20 cellular contexts compared by ENCODE assay signal in the genomic region with DNA sequence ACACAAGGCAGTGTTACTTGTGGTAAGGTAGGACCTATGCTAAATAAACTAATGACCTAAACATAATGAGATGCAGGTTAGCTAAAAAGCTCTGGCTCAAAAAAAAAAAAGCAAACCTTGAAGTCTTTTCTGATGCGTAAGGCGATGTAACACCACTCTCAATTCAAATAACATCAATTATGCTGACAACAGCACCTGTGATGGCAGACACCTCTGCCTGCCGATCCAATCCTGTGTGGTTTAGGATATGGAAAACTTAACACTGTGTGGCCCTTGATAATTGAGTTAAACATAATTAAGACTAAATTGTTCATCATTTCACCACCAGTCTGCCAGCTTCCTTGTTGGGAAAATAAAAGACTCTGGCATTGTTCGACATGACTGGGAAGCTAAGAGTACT.
"Had no signal": no experiment of that assay in that cellular context is flagged by ENCODE, and none has a peak within 500 bp of the region (broad histone marks: within the 10 kb centered on the region; RNA-seq: fewer than 3 reads in every experiment).

No MANE protein-coding gene starts in this region.

- H3K4me3 ChIP-seq: cardiac muscle cell had no signal

- FAIRE-seq: RCC 7860 had no signal

- ATAC-seq: activated T-cell treated with anti-CD3 and anti-CD28 coated beads, Interleukin-2, amount 50 U/mL, for 72 hours; PC-3 had no signal

- H3K27me3 ChIP-seq: brain microvascular endothelial cell, cardiac muscle cell had no signal

- H3K27ac ChIP-seq: brain microvascular endothelial cell, cardiac muscle cell had no signal

- DNase-seq: activated CD4-positive, alpha-beta memory T cell treated with anti-CD3 and anti-CD28 coated beads for 36 hours; activated CD4-positive, alpha-beta T cell treated with anti-CD3 and anti-CD28 coated beads, Interleukin-2, amount 10 ng/mL, durations not matched to agents 7 days and 5 days; activated CD4-positive, CD25-positive, alpha-beta regulatory T cell; activated CD8-positive, alpha-beta memory T cell treated with anti-CD3 and anti-CD28 coated beads for 24 hours; activated gamma-delta T cell treated with Interleukin-2 at 50 U/mL for 16 hours; activated naive CD4-positive, alpha-beta T cell treated with anti-CD3 and anti-CD28 coated beads, Interleukin-2, amount 10 ng/mL, durations not matched to agents 7 days and 5 days; activated naive CD8-positive, alpha-beta T cell treated with anti-CD3 and anti-CD28 coated beads for 36 hours; activated T-cell treated with anti-CD3 and anti-CD28 coated beads, Interleukin-2, amount 50 U/mL, for 72 hours; brain microvascular endothelial cell; Kasumi-1; NCI-H1048; NCI-H1694; NCI-H2029; NCI-H446; NCI-H526; PC-3; SHP77; T-helper 9 cell had no signal
